In genomic region chr11:65927904-65928397, GRCh38 we compare ENCODE assay signal across 11 cellular contexts. TPM values are rescaled to one million over a fixed set of nuclear protein-coding genes. Genes with fewer than 3 reads are reported as not detected.
DNase-seq lines count a peak whose midpoint lies in the region; ATAC-seq and TF ChIP-seq lines count a peak whose summit lies in the region.
"Had no signal": no experiment of that assay in that cellular context is flagged by ENCODE, and none has a peak within 500 bp of the region (broad histone marks: within the 10 kb centered on the region; RNA-seq: fewer than 3 reads in every experiment).

No MANE protein-coding gene starts in this region.

- no peak for TF ChIP-seq EP300 in stomach (IDR thresholded peaks at IDR 0.05)

- peak; percentile 58 for ATAC-seq in lung (ENCODE audit: insufficient read depth, low FRiP score)
- ATAC-seq in GM21576 (IDR thresholded peaks at IDR 0.05; ENCODE audit: unreplicated experiment) = no peak
- ATAC-seq: body of pancreas had no signal

- no peaks in the 10 kb centered on the region for H3K9me3 ChIP-seq in lung (ENCODE audit: control insufficient read depth in 2 of 2, insufficient read depth in 1 of 2, low read length in 1 of 2)
- H3K9me3 ChIP-seq in stomach = no peaks in the 10 kb centered on the region
- H3K9me3 ChIP-seq: A549, body of pancreas, thyroid gland had no signal

- intact Hi-C loops in stomach (cut with DNase I; ENCODE audit: low total_unique reads) = no loop called here

- H3K27ac ChIP-seq in lung (ENCODE audit: low read depth in 1 of 2, low read length in 1 of 2) = peak overlapping the region in 1 of 2 donors; percentile 64
- H3K27ac ChIP-seq in stomach = peak overlapping the region; percentile 51 to 77 (median 62)
- H3K27ac ChIP-seq: A549, body of pancreas had no signal

- DNase-seq in activated gamma-delta T cell treated with Interleukin-2 at 50 U/mL for 16 hours (peak; percentile 77), activated gamma-delta T cell (lab: John Stamatoyannopoulos, UW) (no peak), NB4 (ENCODE audit: low read depth) (peak; percentile 50), lung (ENCODE audit: low spot score) (peak; percentile 39), stomach (peak; percentile 55), GM03348 (ENCODE audit: low spot score) (no peak)
- peak; percentile 67 for DNase-seq in activated T-cell treated with anti-CD3 and anti-CD28 coated beads, Interleukin-2, amount 50 U/mL, for 1 hour

- no peak for TF ChIP-seq CTCF in NB4 (IDR thresholded peaks at IDR 0.05; ENCODE audit: low read depth, low read length)
- no peak for TF ChIP-seq CTCF in lung (IDR thresholded peaks at IDR 0.05; ENCODE audit: control extremely low read depth, extremely low read depth)
- no peak for TF ChIP-seq CTCF in stomach (IDR thresholded peaks at IDR 0.05)

- 14 to 34% methylated on average over 9 of the region's 9 CpGs for WGBS in lung, 2 donors
- 29 to 36% (median 31%) methylated on average over 9 of the region's 9 CpGs for WGBS in stomach, 5 donors

- H3K27me3 ChIP-seq in lung (ENCODE audit: control insufficient read depth, insufficient read depth) (no peaks in the 10 kb centered on the region), stomach (peaks cover 0 to 6% (median 0%) of the 10 kb centered on the region in 3 donors)
- H3K27me3 ChIP-seq: body of pancreas, thyroid gland had no signal

- H3K36me3 ChIP-seq in lung (ENCODE audit: control insufficient read depth in 2 of 2, insufficient read depth in 2 of 2, low read length in 2 of 2) = no peaks in the 10 kb centered on the region
- peaks cover 4 to 18% (median 10%) of the 10 kb centered on the region in 4 donors for H3K36me3 ChIP-seq in stomach

- H3K4me3 ChIP-seq in NB4 (ENCODE audit: low read depth, low read length) (no peak overlapping the region), lung (no peak overlapping the region), stomach (no peak overlapping the region)
- H3K4me3 ChIP-seq: A549, body of pancreas, thyroid gland had no signal

- H3K4me1 ChIP-seq in lung (ENCODE audit: control insufficient read depth in 2 of 2, insufficient read depth in 2 of 2, low read length in 2 of 2) (no peaks in the 10 kb centered on the region), stomach (peaks cover 0 to 9% (median 0%) of the 10 kb centered on the region in 4 donors)
- H3K4me1 ChIP-seq: body of pancreas had no signal

- TF ChIP-seq POLR2A in NB4 (IDR thresholded peaks at IDR 0.05; ENCODE audit: extremely low read depth, insufficient read length) (no peak), stomach (IDR thresholded peaks at IDR 0.05) (no peak)

RNA-seq across cellular contexts. Expression of gene DRAP1, which starts 8.7 kb away (rescaled TPM):
- total RNA-seq in lung (10 to 100 TPM; 40.8 to 92.7 TPM), stomach (100 to 1,000 TPM in 1 of 5 donors, 10 to 100 TPM in 4; 13.3 to 133 (median 49.2) TPM)
- polyA plus RNA-seq in lung (100 to 1,000 TPM in 1 of 2 donors, 10 to 100 TPM in 1; 99.4 to 140 TPM), stomach (10 to 100 TPM; 64.0 to 89.2 (median 77.9) TPM)

RNA-seq across cellular contexts. Expression of gene C11orf68, which starts 9.1 kb away (rescaled TPM):
- 10 to 100 TPM; 17.9 to 38.8 TPM for total RNA-seq in lung
- 10 to 100 TPM; 26.8 to 30.8 TPM for polyA plus RNA-seq in lung
- 10 to 100 TPM in 3 of 5 donors, 1 to 10 TPM in 2; 3.1 to 16.8 (median 10.1) TPM for total RNA-seq in stomach
- polyA plus RNA-seq in stomach = 10 to 100 TPM; 26.9 to 31.3 (median 29.6) TPM

RNA-seq across cellular contexts. Expression of gene TSGA10IP, which starts 17.3 kb away (rescaled TPM):
- total RNA-seq in lung (under 1 TPM; 0.34 TPM), stomach (not detected)
- polyA plus RNA-seq in lung (under 1 TPM; 0.07 to 0.20 TPM), stomach (not detected)
- total RNA-seq: body of pancreas had no signal
- polyA plus RNA-seq: A549 had no signal

RNA-seq across cellular contexts. Expression of gene FOSL1, which starts 27.8 kb away (rescaled TPM):
- 10 to 100 TPM in 1 of 2 donors, under 1 TPM in 1; 0.43 to 11.4 TPM for total RNA-seq in lung
- 10 to 100 TPM; 19.2 to 19.9 TPM for polyA plus RNA-seq in lung
- 10 to 100 TPM in 1 of 5 donors, 1 to 10 TPM in 2, not detected in 2; 1.7 to 43.3 (median 1.9) TPM for total RNA-seq in stomach
- 10 to 100 TPM in 2 of 3 donors, 1 to 10 TPM in 1; 7.0 to 14.7 (median 14.1) TPM for polyA plus RNA-seq in stomach

RNA-seq across cellular contexts. Expression of gene SART1, which starts 33.6 kb away (rescaled TPM):
- 10 to 100 TPM; 31.4 to 52.3 TPM for total RNA-seq in lung
- 100 to 1,000 TPM in 1 of 2 donors, 10 to 100 TPM in 1; 44.3 to 145 TPM for polyA plus RNA-seq in lung
- total RNA-seq in stomach = 100 to 1,000 TPM in 2 of 5 donors, 10 to 100 TPM in 3; 26.1 to 278 (median 38.4) TPM
- polyA plus RNA-seq in stomach = 10 to 100 TPM; 76.1 to 93.2 (median 88.9) TPM

Comparison
In these comparisons a context has a peak if more than half of its experiments do, and no peak if none do; other contexts are left out.
1. DNase-seq: peak in activated gamma-delta T cell treated with Interleukin-2 at 50 U/mL for 16 hours (single experiment), NB4 (single experiment), activated T-cell treated with anti-CD3 and anti-CD28 coated beads, Interleukin-2, amount 50 U/mL, for 1 hour (single experiment), lung (single experiment) and stomach (single experiment); none in activated gamma-delta T cell (single experiment) and GM03348 (single experiment).